In the genomic region with DNA sequence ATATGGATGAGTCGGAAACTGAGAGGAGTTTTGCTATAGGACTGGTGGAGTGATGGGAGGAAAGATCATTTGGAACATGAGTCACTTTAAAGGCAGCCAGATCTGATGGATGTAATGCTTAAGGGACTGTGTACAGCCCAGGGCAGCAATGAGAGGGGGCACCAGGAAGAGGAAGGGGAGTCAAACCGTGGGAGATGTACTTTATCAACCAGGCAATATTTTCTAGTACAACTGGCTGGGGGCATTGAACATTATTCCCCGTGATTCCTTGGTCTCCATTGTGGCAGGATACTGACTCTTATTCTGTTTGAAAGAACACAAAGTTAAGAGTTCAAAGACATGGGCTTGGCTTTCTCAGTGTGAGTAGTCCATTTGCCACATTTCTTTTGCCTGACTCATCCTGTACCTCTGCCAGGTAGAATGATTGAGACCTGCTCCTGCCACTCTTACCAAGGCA, we compare ENCODE assay signal across 1 cellular context.
A peak's percentile ranks its signal among the peaks of the same experiment; 100 is the strongest.
TF ChIP-seq lines count a peak whose summit lies in the region.

No MANE protein-coding gene starts in this region.

TF ChIP-seq in endothelial cell of umbilical vein, 7 proteins besides CTCF, POLR2A, EP300 and RAD21:
- TF ChIP-seq POLR2AphosphoS5 (IDR thresholded peaks at IDR 0.05; ENCODE audit: insufficient read depth, low read depth, low read length) (no peak), JUN (IDR thresholded peaks at IDR 0.05; ENCODE audit: borderline replicate concordance, insufficient read depth, insufficient read length, low read depth) (no peak), EZH2 (IDR thresholded peaks at IDR 0.05; ENCODE audit: borderline replicate concordance, low read depth, low read length, severe bottlenecking) (no peak), MYC (IDR thresholded peaks at IDR 0.05; ENCODE audit: low read depth, low read length) (no peak), GATA2 (IDR thresholded peaks at IDR 0.05; ENCODE audit: insufficient read depth, insufficient read length, low read depth, low read length) (peak; percentile 54), FOS (IDR thresholded peaks at IDR 0.05; ENCODE audit: borderline replicate concordance, insufficient read depth, low read length) (peak; percentile 42)
- TF ChIP-seq, protein P1, sequence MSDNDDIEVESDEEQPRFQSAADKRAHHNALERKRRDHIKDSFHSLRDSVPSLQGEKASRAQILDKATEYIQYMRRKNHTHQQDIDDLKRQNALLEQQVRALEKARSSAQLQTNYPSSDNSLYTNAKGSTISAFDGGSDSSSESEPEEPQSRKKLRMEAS (IDR thresholded peaks at IDR 0.05; ENCODE audit: insufficient read depth, insufficient read length): no peak
